In genomic region chr1:168178638-168179410, GRCh38 we compare ENCODE assay signal across 8 cellular contexts. TPM values are rescaled to one million over a fixed set of nuclear protein-coding genes. Genes with fewer than 3 reads are reported as not detected.
A peak's percentile ranks its signal among the peaks of the same experiment; 100 is the strongest.
DNase-seq lines count a peak whose midpoint lies in the region; TF ChIP-seq lines count a peak whose summit lies in the region.

TIPRL (plus strand) TSS chr1:168178962; CDS start chr1:168179078, 116 bp downstream.

- CTCF ChIA-PET in activated naive CD4-positive, alpha-beta T cell treated with anti-CD3 and anti-CD28 coated beads, Interleukin-2, amount 10 ng/mL, durations not matched to agents 7 days and 5 days (lab: Charles Lee) = interaction anchor here (1.0 to 2.4 kb wide), 3 partner anchors 56 to 164 kb away, joined by 3 to 6 read pairs (median 3); no protein-coding TSS in a partner anchor

- peak; percentile 99 for DNase-seq in HFFc6
- peak; percentile 98 for DNase-seq in NAMALWA (ENCODE audit: low spot score)
- DNase-seq in SK-N-DZ (ENCODE audit: low spot score) = peak; percentile 98
- DNase-seq in activated naive CD4-positive, alpha-beta T cell treated with anti-CD3 and anti-CD28 coated beads, Interleukin-2, amount 10 ng/mL, durations not matched to agents 7 days and 5 days = peak; percentile 96
- DNase-seq in globus pallidus (ENCODE audit: low spot score) = peak; percentile 90
- peak; percentile 65 to 98 (median 91) for DNase-seq in nucleus accumbens (lab: John Stamatoyannopoulos, UW)

- H3K9me3 Mint-ChIP-seq in HFFc6 = no peaks in the 10 kb centered on the region
- no peaks in the 10 kb centered on the region for H3K9me3 Mint-ChIP-seq in activated naive CD4-positive, alpha-beta T cell treated with anti-CD3 and anti-CD28 coated beads, Interleukin-2, amount 10 ng/mL, durations not matched to agents 7 days and 5 days

- H3K27ac ChIP-seq in temporal lobe (ENCODE audit: low read depth, low read length) = peak within 1 kb of the TSS; percentile 67

- peak; percentile 91 for TF ChIP-seq CTCF in HFFc6 (IDR thresholded peaks at IDR 0.05)

- no peak within 1 kb of the TSS for H3K4me3 Mint-ChIP-seq in HFFc6
- no peak within 1 kb of the TSS for H3K4me3 Mint-ChIP-seq in activated naive CD4-positive, alpha-beta T cell treated with anti-CD3 and anti-CD28 coated beads, Interleukin-2, amount 10 ng/mL, durations not matched to agents 7 days and 5 days

- peak within 1 kb of the TSS; percentile 94 for H3K4me3 ChIP-seq in GM08714 (ENCODE audit: low read length)

- H3K27me3 Mint-ChIP-seq in HFFc6 (ENCODE audit: insufficient read depth) = no peaks in the 10 kb centered on the region
- no peaks in the 10 kb centered on the region for H3K27me3 Mint-ChIP-seq in activated naive CD4-positive, alpha-beta T cell treated with anti-CD3 and anti-CD28 coated beads, Interleukin-2, amount 10 ng/mL, durations not matched to agents 7 days and 5 days

- no peak within 1 kb of the TSS for H3K27ac Mint-ChIP-seq in HFFc6
- no peak within 1 kb of the TSS for H3K27ac Mint-ChIP-seq in activated naive CD4-positive, alpha-beta T cell treated with anti-CD3 and anti-CD28 coated beads, Interleukin-2, amount 10 ng/mL, durations not matched to agents 7 days and 5 days

- H3K4me1 Mint-ChIP-seq in HFFc6 (ENCODE audit: low read depth) = no peaks in the 10 kb centered on the region
- peaks cover 11% of the 10 kb centered on the region for H3K4me1 Mint-ChIP-seq in activated naive CD4-positive, alpha-beta T cell treated with anti-CD3 and anti-CD28 coated beads, Interleukin-2, amount 10 ng/mL, durations not matched to agents 7 days and 5 days

- no peaks in the 10 kb centered on the region for H3K36me3 Mint-ChIP-seq in HFFc6 (ENCODE audit: low read depth)
- H3K36me3 Mint-ChIP-seq in activated naive CD4-positive, alpha-beta T cell treated with anti-CD3 and anti-CD28 coated beads, Interleukin-2, amount 10 ng/mL, durations not matched to agents 7 days and 5 days = peaks cover 5% of the 10 kb centered on the region

RNA-seq across cellular contexts. Expression of gene TIPRL, which starts in this region (rescaled TPM):
- total RNA-seq in HFFc6 (2021; fragmentation: NEBNext Ultra II Directional; extraction: Animal tissue kit (Norgen Biotek cat#: 25700)) = 10 to 100 TPM; 38.8 to 46.2 (median 44.2) TPM
- polyA plus RNA-seq in SK-N-DZ (2014; cell fraction: cytosol; rRNA removed) = 39.1 and 46.5 TPM in 2 replicates
- 23.3 and 26.7 TPM in 2 replicates for polyA plus RNA-seq in SK-N-DZ (2014; cell fraction: nucleus; rRNA removed)
- total RNA-seq in temporal lobe = 71.5 TPM

Comparison
In these comparisons a context has a peak if more than half of its experiments do, and no peak if none do; other contexts are left out.
1. Peak in every context shown above with its lines: DNase-seq, H3K4me3 ChIP-seq and H3K27ac ChIP-seq.